14 cellular contexts compared by ENCODE assay signal in the genomic region with DNA sequence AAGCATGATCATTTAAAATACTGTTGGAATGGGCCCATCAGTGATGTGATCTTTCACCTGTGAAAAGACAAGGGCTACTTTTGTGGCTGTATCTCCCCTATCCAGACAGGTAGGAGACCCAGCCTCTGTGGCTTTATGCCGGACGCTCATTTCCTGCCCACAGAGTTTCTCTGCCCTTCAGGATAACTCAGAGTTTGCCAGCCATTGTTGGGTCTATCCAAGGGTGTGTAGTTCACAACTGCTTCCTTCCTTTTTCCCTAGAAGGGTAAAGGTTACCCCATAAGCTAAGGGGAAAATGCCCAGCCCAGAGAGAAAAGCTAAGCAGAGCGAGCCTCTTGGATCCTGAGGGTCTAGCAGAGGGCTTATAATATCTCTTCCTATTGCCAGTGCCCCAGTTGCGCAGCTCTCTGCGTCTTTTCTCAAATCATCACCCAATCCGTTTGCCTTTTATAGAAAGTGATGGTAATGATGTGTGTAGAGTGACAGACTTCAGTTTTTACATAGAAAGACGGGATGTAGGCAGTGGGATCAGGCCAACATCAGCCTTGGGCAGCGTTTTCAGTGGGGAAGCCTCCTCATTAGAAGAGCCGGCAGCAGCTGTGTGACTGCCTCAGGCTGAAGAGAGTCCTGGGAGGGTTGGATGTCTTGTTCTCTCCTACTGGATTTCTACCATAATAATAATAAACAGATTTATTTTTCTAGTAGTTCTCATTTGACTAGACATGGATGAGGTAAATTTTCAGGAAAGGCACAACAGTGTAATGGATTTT.
"Had no signal": no experiment of that assay in that cellular context is flagged by ENCODE, and none has a peak within 500 bp of the region (broad histone marks: within the 10 kb centered on the region; RNA-seq: fewer than 3 reads in every experiment).

No MANE protein-coding gene starts in this region.

- H3K27ac ChIP-seq: foreskin keratinocyte, thyroid gland had no signal

- H3K4me1 ChIP-seq: breast epithelium, foreskin keratinocyte, thyroid gland had no signal

- ATAC-seq: foreskin keratinocyte, natural killer cell had no signal

- H3K27me3 ChIP-seq: breast epithelium, foreskin keratinocyte, thyroid gland had no signal

- H3K36me3 ChIP-seq: breast epithelium, thyroid gland had no signal

- H3K4me3 ChIP-seq: breast epithelium, thyroid gland had no signal

- H3K4me3 Mint-ChIP-seq: activated naive CD4-positive, alpha-beta T cell treated with anti-CD3 and anti-CD28 coated beads, Interleukin-2, amount 50 U/mL, for 24 hours; natural killer cell had no signal

- DNase-seq: activated CD4-positive, alpha-beta T cell treated with anti-CD3 and anti-CD28 coated beads for 1 hour; activated gamma-delta T cell; effector memory CD4-positive, alpha-beta T cell; foreskin keratinocyte; natural killer cell; stimulated activated CD4-positive, alpha-beta T cell treated with anti-CD3 and anti-CD28 coated beads, Interleukin-12 subunit alpha, Interleukin-12 subunit beta, amount 100 ng/mL, for 4 hours; stimulated activated CD4-positive, alpha-beta T cell treated with anti-CD3 and anti-CD28 coated beads, Interleukin-1b, Interleukin-23, amount 100 ng/mL, for 48 hours; stimulated activated CD8-positive, alpha-beta memory T cell treated with anti-CD3 and anti-CD28 coated beads, Interleukin-4, amount 100 ng/mL, for 48 hours; stimulated activated naive CD4-positive, alpha-beta T cell; T-helper 1 cell; T1000; thyroid gland had no signal

- H3K4me1 Mint-ChIP-seq: activated naive CD4-positive, alpha-beta T cell treated with anti-CD3 and anti-CD28 coated beads, Interleukin-2, amount 50 U/mL, for 24 hours; natural killer cell had no signal

- H3K9me3 ChIP-seq: breast epithelium, thyroid gland had no signal

- H3K36me3 Mint-ChIP-seq: activated naive CD4-positive, alpha-beta T cell treated with anti-CD3 and anti-CD28 coated beads, Interleukin-2, amount 50 U/mL, for 24 hours; natural killer cell had no signal

- H3K27ac Mint-ChIP-seq: activated naive CD4-positive, alpha-beta T cell treated with anti-CD3 and anti-CD28 coated beads, Interleukin-2, amount 50 U/mL, for 24 hours; natural killer cell had no signal
